ENCODE assay signal across 8 cellular contexts in genomic region chr4:70901984-70902576, GRCh38. TPM values are rescaled to one million over a fixed set of nuclear protein-coding genes. Genes with fewer than 3 reads are reported as not detected.
DNase-seq lines count a peak whose midpoint lies in the region; ATAC-seq and TF ChIP-seq lines count a peak whose summit lies in the region.

TSS of gene MOB1B (plus strand) at chr4:70902369. CDS start at chr4:70902537, 168 bp downstream.

- TF ChIP-seq POLR2A in testis (IDR thresholded peaks at IDR 0.05), result no peak

- H4K8ac ChIP-seq in H9 (replicated peaks; ENCODE audit: insufficient read length, low read depth, low read length), result no peak within 1 kb of the TSS

- peaks cover 19 to 26% (median 20%) of the 10 kb centered on the region in 3 experiments for H3K36me3 Mint-ChIP-seq in H9 (ENCODE audit: insufficient read depth in 1 of 3, low read depth in 3 of 3)

- H3K27me3 Mint-ChIP-seq in H9 (ENCODE audit: low read depth), result no peaks in the 10 kb centered on the region

- H3K23me2 ChIP-seq in H9 (ENCODE audit: insufficient read length, low read depth, low read length, poor library complexity, severe bottlenecking), result peaks cover 6% of the 10 kb centered on the region

- peaks cover 11 to 13% of the 10 kb centered on the region in 2 experiments for H3K4me1 Mint-ChIP-seq in H9

- TF ChIP-seq CTCF in H9 (conservative IDR thresholded peaks at IDR 0.05) (peak; percentile 63), MM.1S (IDR thresholded peaks at IDR 0.05; ENCODE audit: low read length) (0 out of 2 replicates have a peak, but pooled peaks have one; percentile 28), omental fat pad (IDR thresholded peaks at IDR 0.05) (no peak), testis (IDR thresholded peaks at IDR 0.05) (peak in 2 of 3 experiments; percentile 16 to 34)

- no peaks in the 10 kb centered on the region for H3K36me3 ChIP-seq in MM.1S (replicated peaks; ENCODE audit: insufficient read depth, low read length)
- H3K36me3 ChIP-seq in SK-N-MC (ENCODE audit: insufficient read depth, low read length), result peaks cover 28% of the 10 kb centered on the region
- no peaks in the 10 kb centered on the region for H3K36me3 ChIP-seq in testis (ENCODE audit: low read depth, missing control alignments)

- H3K56ac ChIP-seq in H9 (ENCODE audit: insufficient read length, low read depth, low read length), result no peak within 1 kb of the TSS

- no peak within 1 kb of the TSS for H2AK5ac ChIP-seq in H9 (ENCODE audit: insufficient read length, low read length)

- H2BK5ac ChIP-seq in H9 (ENCODE audit: insufficient read length, low read length), result no peak within 1 kb of the TSS

- no peak within 1 kb of the TSS for H4K91ac ChIP-seq in H9 (ENCODE audit: insufficient read length, low read depth, low read length)

- no peak within 1 kb of the TSS for H4K5ac ChIP-seq in H9 (ENCODE audit: insufficient read length, low read depth, low read length)

- H3T11ph ChIP-seq in H9 (ENCODE audit: low read length), result no peak within 1 kb of the TSS

- peak within 1 kb of the TSS; percentile 92 to 98 (median 97); a peak in 6 of 7 replicates for H3K27ac Mint-ChIP-seq in H9

- no peak within 1 kb of the TSS for H3K4ac ChIP-seq in H9 (ENCODE audit: low read depth, low read length)

- no peaks in the 10 kb centered on the region for H3K9me3 Mint-ChIP-seq in H9

- peak within 1 kb of the TSS; percentile 91 for H3K18ac ChIP-seq in H9 (ENCODE audit: insufficient read length, low read depth, low read length)

- intact Hi-C loops in testis (cut with DNase I; ENCODE audit: low total_unique reads), result no loop called here

- no CpG with 5 or more reads among the region's 47 CpGs for WGBS in H9 (ENCODE audit: extremely low coverage, insufficient read length, low lambda C conversion rate)
- 1 to 3% methylated on average over 7 to 46 of the region's 47 CpGs for WGBS in testis, 2 donors

- H3K79me2 ChIP-seq in H9 (ENCODE audit: insufficient read depth, low read length) (peaks cover 6% of the 10 kb centered on the region; the same call in 1 of the 2 replicates), MM.1S (ENCODE audit: low read length) (no peaks in the 10 kb centered on the region)

- H3K14ac ChIP-seq in H9 (ENCODE audit: insufficient read depth, low read length), result peak within 1 kb of the TSS; percentile 94

- peak; percentile 99 for ATAC-seq in omental fat pad (ENCODE audit: low FRiP score)

- H2BK20ac ChIP-seq in H9 (ENCODE audit: low read depth, low read length, poor library complexity, severe bottlenecking), result no peak within 1 kb of the TSS

- H3K23ac ChIP-seq in H9 (ENCODE audit: insufficient read length, low read depth, low read length), result no peak within 1 kb of the TSS

- H3K4me2 ChIP-seq in H9 (ENCODE audit: insufficient read depth, insufficient read length, low read length) (peak within 1 kb of the TSS; percentile 82), MM.1S (ENCODE audit: low read depth, low read length) (peak within 1 kb of the TSS; percentile 99)

- no peak within 1 kb of the TSS for H3K27ac ChIP-seq in H9 (ENCODE audit: insufficient read length, low read depth, low read length)
- H3K27ac ChIP-seq in MM.1S (ENCODE audit: low read length), result no peak within 1 kb of the TSS
- H3K27ac ChIP-seq in SK-N-MC, result peak within 1 kb of the TSS; percentile 63; the same call in 1 of the 2 replicates
- peak within 1 kb of the TSS; percentile 82 to 94 for H3K27ac ChIP-seq in testis

- H3K9me3 ChIP-seq in H9 (ENCODE audit: control insufficient read depth, low read depth, low read length) (no peaks in the 10 kb centered on the region), MM.1S (replicated peaks; ENCODE audit: insufficient read depth, low read length) (no peaks in the 10 kb centered on the region), SK-N-MC (ENCODE audit: low read depth, low read length) (no peaks in the 10 kb centered on the region), testis (no peaks in the 10 kb centered on the region)

- peak within 1 kb of the TSS; percentile 98 to 99 for H3K4me3 Mint-ChIP-seq in H9

- H3K9ac ChIP-seq in H9 (ENCODE audit: extremely low read depth, insufficient read length, low read length) (peak within 1 kb of the TSS; percentile 79), MM.1S (ENCODE audit: low read length) (peak within 1 kb of the TSS; percentile 56; the same call in 1 of the 2 replicates), SK-N-MC (ENCODE audit: insufficient read length) (peak within 1 kb of the TSS; percentile 89)

- no peaks in the 10 kb centered on the region for H3K9me2 ChIP-seq in MM.1S (replicated peaks; ENCODE audit: insufficient read depth, low read length)

- peaks cover 2% of the 10 kb centered on the region for H3K79me1 ChIP-seq in H9 (ENCODE audit: insufficient read depth, low read depth, low read length, poor library complexity, severe bottlenecking)

- H3K4me3 ChIP-seq in MM.1S (ENCODE audit: low read length), result peak within 1 kb of the TSS; percentile 94
- peak within 1 kb of the TSS; percentile 92 for H3K4me3 ChIP-seq in SK-N-MC
- H3K4me3 ChIP-seq in testis, result peak within 1 kb of the TSS; percentile 74 to 88

- H3F3A ChIP-seq in MM.1S (ENCODE audit: insufficient read depth, low read length), result no peaks in the 10 kb centered on the region

- peak; percentile 96 for DNase-seq in GM03348 (ENCODE audit: low spot score)
- peak; percentile 96 for DNase-seq in H9
- DNase-seq in MM.1S, result peak; percentile 68
- DNase-seq in SK-N-MC (ENCODE audit: low read depth, low spot score), result no peak
- peak; percentile 85 for DNase-seq in activated naive CD4-positive, alpha-beta T cell treated with anti-CD3 and anti-CD28 coated beads, Interleukin-2, amount 50 U/mL, for 16 hours
- no peak for DNase-seq in glomerular endothelial cell (ENCODE audit: extremely low read depth, low read depth, low spot score)
- DNase-seq in omental fat pad (ENCODE audit: low spot score), result peak; percentile 45
- DNase-seq in testis, result peak; percentile 95

- no peaks in the 10 kb centered on the region for H4K20me1 ChIP-seq in H9 (ENCODE audit: control insufficient read depth, insufficient read depth, insufficient read length)
- H4K20me1 ChIP-seq in MM.1S (ENCODE audit: insufficient read depth, low read length), result no peaks in the 10 kb centered on the region

- H2AFZ ChIP-seq in H9 (ENCODE audit: low read length) (peak within 1 kb of the TSS; percentile 1), MM.1S (ENCODE audit: low read length) (peak within 1 kb of the TSS; percentile 100)

- H3K4me1 ChIP-seq in H9 (ENCODE audit: insufficient read depth, low read length) (no peaks in the 10 kb centered on the region), MM.1S (ENCODE audit: low read length) (no peaks in the 10 kb centered on the region), testis (no peaks in the 10 kb centered on the region)

- no peaks in the 10 kb centered on the region for H3K27me3 ChIP-seq in H9 (ENCODE audit: insufficient read depth, low read length)
- 0 out of 2 replicates have a peak, but pooled peaks cover 4% of the 10 kb centered on the region for H3K27me3 ChIP-seq in MM.1S (replicated peaks; ENCODE audit: insufficient read depth, low read length)
- no peaks in the 10 kb centered on the region for H3K27me3 ChIP-seq in testis

- H2BK15ac ChIP-seq in H9 (ENCODE audit: low read depth, low read length), result no peak within 1 kb of the TSS

- H2BK120ac ChIP-seq in H9 (ENCODE audit: low read depth, low read length, poor library complexity, severe bottlenecking), result no peak within 1 kb of the TSS

- H2BK12ac ChIP-seq in H9 (ENCODE audit: insufficient read length, low read depth, low read length), result no peak within 1 kb of the TSS

RNA-seq across cellular contexts. Expression of gene MOB1B, which starts in this region (rescaled TPM):
- 29.5 and 30.3 TPM in 2 replicates for total RNA-seq in H9 (2021)
- 18.3 and 22.7 TPM in 2 replicates for total RNA-seq in glomerular endothelial cell
- total RNA-seq in omental fat pad, result 10 to 100 TPM; 11.0 to 19.7 (median 13.8) TPM
- total RNA-seq in testis, result 10 to 100 TPM; 15.0 to 16.4 TPM
- polyA plus RNA-seq in testis (ENCODE audit: insufficient read depth, low read depth, low replicate concordance), result 8.9 TPM

Comparison
In these comparisons a context has a peak if more than half of its experiments do, and no peak if none do; other contexts are left out.
1. DNase-seq: peak in GM03348 (single experiment), H9 (single experiment), MM.1S (single experiment), activated naive CD4-positive, alpha-beta T cell treated with anti-CD3 and anti-CD28 coated beads, Interleukin-2, amount 50 U/mL, for 16 hours (single experiment), omental fat pad (single experiment) and testis (single experiment); none in SK-N-MC (single experiment) and glomerular endothelial cell (single experiment).
2. H3K27ac ChIP-seq: peak in SK-N-MC (single experiment) and testis (2 of 2); none in H9 (single experiment) and MM.1S (single experiment).
3. CTCF ChIP-seq: peak in H9 (single experiment), MM.1S (single experiment) and testis (2 of 3); none in omental fat pad (0 of 3).
4. Peak in every context shown above with its lines, with median percentiles within 50 percentile points of each other: H3K9ac ChIP-seq and H3K4me3 ChIP-seq.